In genomic region chr6:119672725-119673124, GRCh38 we compare ENCODE assay signal across 14 cellular contexts.
DNase-seq lines count a peak whose midpoint lies in the region; FAIRE-seq and TF ChIP-seq lines count a peak whose summit lies in the region.
"Had no signal": no experiment of that assay in that cellular context is flagged by ENCODE, and none has a peak within 500 bp of the region (broad histone marks: within the 10 kb centered on the region; RNA-seq: fewer than 3 reads in every experiment).

No MANE protein-coding gene starts in this region.

- H3K18ac ChIP-seq in H1 (ENCODE audit: extremely low read depth, low read length) = no peak overlapping the region

- H3K36me3 ChIP-seq in H7 (replicated peaks; ENCODE audit: control insufficient read depth, insufficient read depth, low read length) = no peaks in the 10 kb centered on the region
- no peaks in the 10 kb centered on the region for H3K36me3 ChIP-seq in H1 (ENCODE audit: control insufficient read depth in 2 of 4, insufficient read depth in 4 of 4, low read length in 3 of 4)
- H3K36me3 ChIP-seq in neural progenitor cell = no peaks in the 10 kb centered on the region

- H3K4ac ChIP-seq in H1 (replicated peaks; ENCODE audit: insufficient read length, low read depth, low read length) = no peak overlapping the region

- DNase-seq in H7 = peak; percentile 7
- DNase-seq in NCI-H526 treated with DMSO at 0.1 percent for 48 hours (lab: John Stamatoyannopoulos, UW) = peak; percentile 96
- peak in 1 of 2 experiments; percentile 23 for DNase-seq in H1 (ENCODE audit: low read depth in 1 of 2, low spot score in 2 of 2)
- DNase-seq in neural progenitor cell (ENCODE audit: low spot score) = peak; percentile 81
- DNase-seq in activated CD4-positive, alpha-beta T cell treated with anti-CD3 and anti-CD28 coated beads, Interleukin-2, amount 10 ng/mL, durations not matched to agents 24 days and 14 days = no peak
- DNase-seq in NCI-H2227 (lab: John Stamatoyannopoulos, UW; ENCODE audit: unreplicated experiment) = no peak
- no peak for DNase-seq in EL
- DNase-seq: CD8-positive, alpha-beta T cell; MM.1S; NCI-H1105; NCI-H1930; NCI-H774; OCI-M1; RPMI8226 had no signal

- H2BK5ac ChIP-seq in H1 (ENCODE audit: low read depth, low read length) = no peak overlapping the region

- no peaks in the 10 kb centered on the region for H4K20me1 ChIP-seq in H1 (replicated peaks in 1 of 2; ENCODE audit: control insufficient read depth in 1 of 2, insufficient read depth in 2 of 2, low read length in 2 of 2)
- H4K20me1 ChIP-seq in neural progenitor cell (ENCODE audit: low read depth) = no peaks in the 10 kb centered on the region

- TF ChIP-seq CTCF in H1 (IDR thresholded peaks at IDR 0.05; ENCODE audit: control extremely low read depth in 1 of 3, insufficient read depth in 1 of 3, low read depth in 1 of 3, low read length in 3 of 3) (no peak), neural progenitor cell (IDR thresholded peaks at IDR 0.05) (no peak)

- no peaks in the 10 kb centered on the region for H3K79me1 ChIP-seq in H1 (ENCODE audit: low read depth, low read length)

- WGBS in H1 (ENCODE audit: extremely low coverage in 1 of 2, insufficient coverage in 1 of 2, insufficient read length in 1 of 2, insufficient replicate concordance in 2 of 2, low coverage in 1 of 2, low lambda C conversion rate in 2 of 2, missing lambda C conversion rate in 1 of 2), 2 experiments = 56% methylated on average over 1 of the region's 1 CpG; no CpG with 5 or more reads in 1 of the 2 experiments

- no peak overlapping the region for H4K91ac ChIP-seq in H1 (replicated peaks; ENCODE audit: insufficient read length, low read length)

- CTCF ChIA-PET in H1 (lab: Charles Lee; ENCODE audit: partially characterized antibody) = no interaction called here

- H3K4me2 ChIP-seq in H1 (ENCODE audit: insufficient read depth in 1 of 2, low read depth in 2 of 2, low read length in 2 of 2) (peak overlapping the region in 1 of 2 experiments; percentile 38; a peak in 1 of 4 replicates), neural progenitor cell (peak overlapping the region; percentile 46)

- H2BK120ac ChIP-seq in H1 (replicated peaks; ENCODE audit: low read depth, low read length) = no peak overlapping the region

- intact Hi-C loops in activated CD4-positive, alpha-beta T cell treated with anti-CD3 and anti-CD28 coated beads, Interleukin-2, amount 10 ng/mL, durations not matched to agents 24 days and 14 days (cut with micrococcal nuclease) = no loop called here

- H3K79me2 ChIP-seq in H1 (ENCODE audit: control insufficient read depth in 1 of 2, insufficient read depth in 2 of 2, low read length in 2 of 2) (no peaks in the 10 kb centered on the region), neural progenitor cell (ENCODE audit: low read depth) (no peaks in the 10 kb centered on the region)

- FAIRE-seq in H1 (lab: Jason Lieb, UNC) = peak; percentile 98

- H3K4me1 Mint-ChIP-seq in neural progenitor cell = peaks cover 14% of the 10 kb centered on the region
- peaks cover 9% of the 10 kb centered on the region for H3K4me1 Mint-ChIP-seq in activated CD4-positive, alpha-beta T cell treated with anti-CD3 and anti-CD28 coated beads, Interleukin-2, amount 10 ng/mL, durations not matched to agents 24 days and 14 days

- no peak overlapping the region for H3K27ac ChIP-seq in H1 (ENCODE audit: low read depth, low read length)
- H3K27ac ChIP-seq in neural progenitor cell = no peak overlapping the region

- no peak overlapping the region for H2AK5ac ChIP-seq in H1 (ENCODE audit: low read depth, low read length)

- H3K27me3 Mint-ChIP-seq in neural progenitor cell (ENCODE audit: insufficient read depth, low read depth) = no peaks in the 10 kb centered on the region
- peaks cover 7% of the 10 kb centered on the region for H3K27me3 Mint-ChIP-seq in activated CD4-positive, alpha-beta T cell treated with anti-CD3 and anti-CD28 coated beads, Interleukin-2, amount 10 ng/mL, durations not matched to agents 24 days and 14 days

- no peak overlapping the region for H2BK20ac ChIP-seq in H1 (ENCODE audit: low read length)

- H2BK15ac ChIP-seq in H1 (ENCODE audit: low read length) = no peak overlapping the region

- no peak overlapping the region for H3K23ac ChIP-seq in H1 (ENCODE audit: insufficient read length)

- no peak overlapping the region for H4K5ac ChIP-seq in H1 (ENCODE audit: insufficient read length, low read depth, low read length)

- peaks cover 10% of the 10 kb centered on the region for H3F3A ChIP-seq in neural progenitor cell (ENCODE audit: low read depth)

- no peaks in the 10 kb centered on the region for H3K9me3 ChIP-seq in H1 (ENCODE audit: insufficient read depth in 2 of 2, low read depth in 1 of 2, low read length in 1 of 2)
- no peaks in the 10 kb centered on the region for H3K9me3 ChIP-seq in neural progenitor cell (ENCODE audit: low read depth)

- no peak; a peak in 1 of 4 replicates for TF ChIP-seq RAD21 in H1 (IDR thresholded peaks at IDR 0.05 in 1 of 2, conservative IDR thresholded peaks at IDR 0.05 in 1 of 2; ENCODE audit: low read depth in 2 of 2, low read length in 2 of 2)

- H3K27me3 ChIP-seq in H7 (ENCODE audit: control insufficient read depth, insufficient read depth, low read length) (no peaks in the 10 kb centered on the region), H1 (replicated peaks in 1 of 4; ENCODE audit: control insufficient read depth in 3 of 4, extremely low read depth in 1 of 4, insufficient read depth in 3 of 4, low read length in 3 of 4) (no peaks in the 10 kb centered on the region), neural progenitor cell (peaks cover 8% of the 10 kb centered on the region)

- H2AFZ ChIP-seq in H1 (ENCODE audit: low read length) (no peak overlapping the region), neural progenitor cell (replicated peaks) (no peak overlapping the region)

- H4K8ac ChIP-seq in H1 (ENCODE audit: extremely low read depth, insufficient read depth, low read length) = no peak overlapping the region

- POLR2A ChIA-PET in H1 (lab: Charles Lee; ENCODE audit: partially characterized antibody) = no interaction called here

- no peak for TF ChIP-seq POLR2A in H1 (IDR thresholded peaks at IDR 0.05; ENCODE audit: control extremely low read depth in 1 of 2, low read depth in 2 of 2, low read length in 2 of 2)

- no peak for TF ChIP-seq EP300 in H1 (IDR thresholded peaks at IDR 0.05; ENCODE audit: borderline replicate concordance in 1 of 2, low read depth in 2 of 2, low read length in 2 of 2)

- H3K4me1 ChIP-seq in H1 (replicated peaks in 1 of 4; ENCODE audit: control insufficient read depth in 3 of 4, insufficient read depth in 4 of 4, low read length in 3 of 4) (peaks cover 2 to 10% (median 3%) of the 10 kb centered on the region in 4 experiments; a peak in 6 of 7 replicates), neural progenitor cell (peaks cover 26% of the 10 kb centered on the region)

- H3K4me3 Mint-ChIP-seq in neural progenitor cell = no peak overlapping the region
- no peak overlapping the region for H3K4me3 Mint-ChIP-seq in activated CD4-positive, alpha-beta T cell treated with anti-CD3 and anti-CD28 coated beads, Interleukin-2, amount 10 ng/mL, durations not matched to agents 24 days and 14 days
- H3K4me3 Mint-ChIP-seq: CD8-positive, alpha-beta T cell had no signal

- H3K9ac ChIP-seq in H1 (replicated peaks in 1 of 4; ENCODE audit: extremely low read depth in 1 of 4, low read depth in 3 of 4, low read length in 3 of 4) (no peak overlapping the region), neural progenitor cell (no peak overlapping the region)

- H3K27ac Mint-ChIP-seq in neural progenitor cell = no peak overlapping the region
- no peak overlapping the region for H3K27ac Mint-ChIP-seq in activated CD4-positive, alpha-beta T cell treated with anti-CD3 and anti-CD28 coated beads, Interleukin-2, amount 10 ng/mL, durations not matched to agents 24 days and 14 days
- H3K27ac Mint-ChIP-seq: CD8-positive, alpha-beta T cell had no signal

- H3K23me2 ChIP-seq in H1 (ENCODE audit: low read depth, low read length) = no peaks in the 10 kb centered on the region

- H3K56ac ChIP-seq in H1 (replicated peaks; ENCODE audit: insufficient read length, low read depth, low read length) = no peak overlapping the region

- H2BK12ac ChIP-seq in H1 (ENCODE audit: low read depth, low read length) = no peak overlapping the region

- H3K36me3 Mint-ChIP-seq in neural progenitor cell = no peaks in the 10 kb centered on the region
- H3K36me3 Mint-ChIP-seq in activated CD4-positive, alpha-beta T cell treated with anti-CD3 and anti-CD28 coated beads, Interleukin-2, amount 10 ng/mL, durations not matched to agents 24 days and 14 days (ENCODE audit: low read depth) = no peaks in the 10 kb centered on the region
- H3K36me3 Mint-ChIP-seq: CD8-positive, alpha-beta T cell had no signal

- H3K4me3 ChIP-seq in H7 (ENCODE audit: insufficient read depth, low read depth, low read length) = no peak overlapping the region
- no peak overlapping the region for H3K4me3 ChIP-seq in H1 (ENCODE audit: extremely low read depth in 1 of 4, insufficient read depth in 2 of 4, low read depth in 3 of 4, low read length in 4 of 4)
- H3K4me3 ChIP-seq in neural progenitor cell = no peak overlapping the region

- H3K9me3 Mint-ChIP-seq in neural progenitor cell = peaks cover 4% of the 10 kb centered on the region
- H3K9me3 Mint-ChIP-seq in activated CD4-positive, alpha-beta T cell treated with anti-CD3 and anti-CD28 coated beads, Interleukin-2, amount 10 ng/mL, durations not matched to agents 24 days and 14 days = no peaks in the 10 kb centered on the region
- H3K9me3 Mint-ChIP-seq: CD8-positive, alpha-beta T cell had no signal

- H3K14ac ChIP-seq in H1 (ENCODE audit: insufficient read length) = no peak overlapping the region

TF ChIP-seq in H1, 55 proteins besides CTCF, POLR2A, EP300 and RAD21 (continues in another document):
- TF ChIP-seq BCL11A (IDR thresholded peaks at IDR 0.05; ENCODE audit: low read depth in 2 of 2, low read length in 2 of 2) (peak; percentile 28 to 63), CEBPB (IDR thresholded peaks at IDR 0.05; ENCODE audit: low read depth, low read length) (no peak), SIRT6 (IDR thresholded peaks at IDR 0.05; ENCODE audit: low read length) (no peak), NANOG (IDR thresholded peaks at IDR 0.05; ENCODE audit: insufficient read depth, low read depth, low read length, poor library complexity, severe bottlenecking) (peak; percentile 53)

Comparison
In these comparisons a context has a peak if more than half of its experiments do, and no peak if none do; other contexts are left out.
1. DNase-seq: peak in H7 (single experiment), NCI-H526 treated with DMSO at 0.1 percent for 48 hours (single experiment) and neural progenitor cell (single experiment); none in activated CD4-positive, alpha-beta T cell treated with anti-CD3 and anti-CD28 coated beads, Interleukin-2, amount 10 ng/mL, durations not matched to agents 24 days and 14 days (single experiment), NCI-H2227 (single experiment) and EL (single experiment).